In the genomic region with DNA sequence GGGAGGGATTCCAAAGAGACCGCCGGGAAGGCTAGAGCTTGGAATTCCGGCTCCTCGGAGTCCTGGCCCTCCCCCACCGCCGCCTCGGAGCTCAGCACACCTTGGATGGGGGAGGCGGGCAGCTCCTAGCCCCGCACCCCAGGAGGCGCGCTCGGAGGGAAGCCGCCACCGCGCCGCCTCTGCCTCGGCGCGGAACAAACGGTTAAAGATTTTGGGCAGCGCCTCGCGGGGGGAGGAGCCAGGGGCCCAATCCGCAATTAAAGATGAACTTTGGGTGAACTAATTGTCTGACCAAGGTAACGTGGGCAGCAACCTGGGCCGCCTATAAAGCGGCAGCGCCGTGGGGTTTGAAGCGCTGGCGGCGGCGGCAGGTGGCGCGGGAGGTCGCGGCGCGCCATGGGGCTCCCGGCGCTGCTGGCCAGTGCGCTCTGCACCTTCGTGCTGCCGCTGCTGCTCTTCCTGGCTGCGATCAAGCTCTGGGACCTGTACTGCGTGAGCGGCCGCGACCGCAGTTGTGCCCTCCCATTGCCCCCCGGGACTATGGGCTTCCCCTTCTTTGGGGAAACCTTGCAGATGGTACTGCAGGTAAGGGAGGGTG, we compare ENCODE assay signal across 9 cellular contexts. TPM values are rescaled to one million over a fixed set of nuclear protein-coding genes. Genes with fewer than 3 reads are reported as not detected.
A peak's percentile ranks its signal among the peaks of the same experiment; 100 is the strongest.
DNase-seq lines count a peak whose midpoint lies in the region; ATAC-seq and TF ChIP-seq lines count a peak whose summit lies in the region.
"Had no signal": no experiment of that assay in that cellular context is flagged by ENCODE, and none has a peak within 500 bp of the region (broad histone marks: within the 10 kb centered on the region; RNA-seq: fewer than 3 reads in every experiment).

A gene with protein sequence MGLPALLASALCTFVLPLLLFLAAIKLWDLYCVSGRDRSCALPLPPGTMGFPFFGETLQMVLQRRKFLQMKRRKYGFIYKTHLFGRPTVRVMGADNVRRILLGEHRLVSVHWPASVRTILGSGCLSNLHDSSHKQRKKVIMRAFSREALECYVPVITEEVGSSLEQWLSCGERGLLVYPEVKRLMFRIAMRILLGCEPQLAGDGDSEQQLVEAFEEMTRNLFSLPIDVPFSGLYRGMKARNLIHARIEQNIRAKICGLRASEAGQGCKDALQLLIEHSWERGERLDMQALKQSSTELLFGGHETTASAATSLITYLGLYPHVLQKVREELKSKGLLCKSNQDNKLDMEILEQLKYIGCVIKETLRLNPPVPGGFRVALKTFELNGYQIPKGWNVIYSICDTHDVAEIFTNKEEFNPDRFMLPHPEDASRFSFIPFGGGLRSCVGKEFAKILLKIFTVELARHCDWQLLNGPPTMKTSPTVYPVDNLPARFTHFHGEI (plus strand): TSS at position 355 of the 598 bp plus-strand sequence. CDS start 42 bp downstream, at position 397.

- CTCF ChIA-PET in PC-9 (lab: Charles Lee): no interaction called here

- no peak for ATAC-seq in HG03571 (IDR thresholded peaks at IDR 0.05; ENCODE audit: unreplicated experiment)
- ATAC-seq in GM18517 (IDR thresholded peaks at IDR 0.05; ENCODE audit: unreplicated experiment): no peak

- H3K9me2 ChIP-seq in PC-9 (ENCODE audit: insufficient read depth): no peaks in the 10 kb centered on the region

- peak within 1 kb of the TSS; percentile 60 for H2AFZ ChIP-seq in PC-9

- in situ Hi-C loops in GM13977 (cut with MboI; ENCODE audit: low pct_unique_long_range_greater_than_20kb, low sequenced_read_pairs, unreplicated experiment): loop anchor here (10.0 kb wide), 1 partner anchor 281 kb away; no protein-coding TSS in a partner anchor
- in situ Hi-C loops in G401 (cut with HindIII; ENCODE audit: low sequenced_read_pairs): no loop called here

- H3K9me3 ChIP-seq in PC-9 (ENCODE audit: insufficient read depth, low read depth): no peaks in the 10 kb centered on the region
- H3K9me3 ChIP-seq in prostate gland: no peaks in the 10 kb centered on the region

- POLR2A ChIA-PET in PC-9 (lab: Charles Lee; ENCODE audit: unreplicated experiment): interaction anchor here (0.6 kb wide), 1 partner anchor 260 kb away, joined by 4 read pairs; no protein-coding TSS in a partner anchor

- no peaks in the 10 kb centered on the region for H4K20me1 ChIP-seq in PC-9 (ENCODE audit: insufficient read depth)

- H3K4me2 ChIP-seq in PC-9: peak within 1 kb of the TSS; percentile 92

- intact Hi-C loops in PC-9 (cut with micrococcal nuclease; ENCODE audit: unreplicated experiment): loop anchor here (5.0 to 10.0 kb wide), 3 partner anchors 66 to 441 kb away; no protein-coding TSS in a partner anchor
- intact Hi-C loops in prostate gland (cut with DNase I): no loop called here

- H3K4me3 ChIP-seq in PC-9 (peak within 1 kb of the TSS; percentile 73), prostate gland (peak within 1 kb of the TSS; percentile 14 to 30)

- no TSS peak for BruUV-seq in PC-9 (replicated peaks; lab: Mats Ljungman, UMichigan)

- H3K27ac ChIP-seq in PC-9 (no peak within 1 kb of the TSS), prostate gland (no peak within 1 kb of the TSS)

- H3F3A ChIP-seq in PC-9 (ENCODE audit: insufficient read depth, low read depth): no peaks in the 10 kb centered on the region

- TF ChIP-seq POLR2A in erythroblast (IDR thresholded peaks at IDR 0.05; ENCODE audit: low read length) (no peak), prostate gland (IDR thresholded peaks at IDR 0.05) (no peak)

- H3K27me3 ChIP-seq in PC-9 (ENCODE audit: insufficient read depth, low read depth) (no peaks in the 10 kb centered on the region), prostate gland (replicated peaks; ENCODE audit: insufficient read depth) (peaks cover 24% of the 10 kb centered on the region)

- H3K36me3 ChIP-seq in PC-9 (ENCODE audit: low read depth): no peaks in the 10 kb centered on the region
- H3K36me3 ChIP-seq in prostate gland: no peaks in the 10 kb centered on the region

- DNase-seq in GM13977 (ENCODE audit: low spot score): peak; percentile 52
- no peak for DNase-seq in PC-9
- peak; percentile 30 to 32 for DNase-seq in erythroblast (lab: John Stamatoyannopoulos, UW)
- DNase-seq in prostate gland (ENCODE audit: low spot score): no peak
- DNase-seq in NCI-H128 (lab: John Stamatoyannopoulos, UW; ENCODE audit: unreplicated experiment): no peak
- DNase-seq in G401 (ENCODE audit: low spot score): no peak

- no peak for TF ChIP-seq CTCF in GM13977 (IDR thresholded peaks at IDR 0.05; ENCODE audit: extremely low read depth, insufficient read depth, missing control alignments)
- TF ChIP-seq CTCF in PC-9 (conservative IDR thresholded peaks at IDR 0.05): no peak
- no peak for TF ChIP-seq CTCF in prostate gland (IDR thresholded peaks at IDR 0.05)

- peaks cover 23% of the 10 kb centered on the region; the same call in 1 of the 2 replicates for H3K4me1 ChIP-seq in PC-9 (replicated peaks; ENCODE audit: insufficient read depth)
- H3K4me1 ChIP-seq in prostate gland (replicated peaks): peaks cover 6% of the 10 kb centered on the region

- 1% methylated on average over 51 of the region's 51 CpGs for WGBS in prostate gland

- H3K79me2 ChIP-seq in PC-9 (ENCODE audit: low read depth): no peaks in the 10 kb centered on the region

RNA-seq across cellular contexts. Expression of the gene that starts here (rescaled TPM):
- 2.2 TPM in 2 replicates for total RNA-seq in PC-9 (2021)
- not detected for total RNA-seq in prostate gland
- total RNA-seq in G401 (2014; rRNA removed; shearing (Covaris generic)): 0.24 and 0.25 TPM in 2 replicates
- total RNA-seq: bronchial epithelial cell had no signal

Comparison
In these comparisons a context has a peak if more than half of its experiments do, and no peak if none do; other contexts are left out.
1. DNase-seq: peak in GM13977 (single experiment) and erythroblast (2 of 2); none in PC-9 (0 of 2), prostate gland (single experiment), NCI-H128 (single experiment) and G401 (single experiment).